Comparison of ENCODE assay signal across 20 cellular contexts in the genomic region with DNA sequence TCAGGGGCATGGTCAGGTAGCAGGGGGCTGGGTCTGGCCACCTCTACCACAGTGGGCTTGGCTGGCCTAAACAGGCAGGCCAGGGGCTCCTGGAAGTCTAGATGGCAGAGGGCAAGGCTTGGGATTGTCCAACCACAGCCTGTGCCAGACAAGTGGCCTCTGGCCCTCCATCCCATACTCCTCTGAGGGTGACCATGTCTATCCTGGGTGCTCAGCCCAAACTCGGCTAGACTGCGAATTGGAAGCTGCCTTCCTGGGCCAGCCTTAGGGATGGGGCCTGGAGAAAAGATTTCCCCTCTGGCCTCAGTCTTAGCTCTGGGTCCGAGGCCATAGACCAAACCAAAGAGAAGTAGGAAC.
DNase-seq lines count a peak whose midpoint lies in the region; ATAC-seq, FAIRE-seq and TF ChIP-seq lines count a peak whose summit lies in the region.
"Had no signal": no experiment of that assay in that cellular context is flagged by ENCODE, and none has a peak within 500 bp of the region (broad histone marks: within the 10 kb centered on the region; RNA-seq: fewer than 3 reads in every experiment).

No MANE protein-coding gene starts in this region.

- H3K27ac ChIP-seq in GM12878 (ENCODE audit: control insufficient read depth, insufficient read depth) (no peak overlapping the region), H1 (ENCODE audit: low read depth, low read length) (no peak overlapping the region)
- H3K27ac ChIP-seq: KMS-11 had no signal

- no peak overlapping the region for H3K14ac ChIP-seq in H1 (ENCODE audit: insufficient read length)

- TF ChIP-seq RAD21 in GM12878 (IDR thresholded peaks at IDR 0.05; ENCODE audit: insufficient read depth, low read depth, low read length) (no peak), H1 (IDR thresholded peaks at IDR 0.05 in 1 of 2, conservative IDR thresholded peaks at IDR 0.05 in 1 of 2; ENCODE audit: low read depth in 2 of 2, low read length in 2 of 2) (no peak)

- no peak overlapping the region for H3K4me3 Mint-ChIP-seq in activated naive CD4-positive, alpha-beta T cell treated with anti-CD3 and anti-CD28 coated beads, Interleukin-2, amount 10 ng/mL, durations not matched to agents 7 days and 5 days
- H3K4me3 Mint-ChIP-seq in activated naive CD4-positive, alpha-beta T cell treated with anti-CD3 and anti-CD28 coated beads for 36 hours: no peak overlapping the region
- H3K4me3 Mint-ChIP-seq: HFFc6 had no signal

- H4K91ac ChIP-seq in H1 (replicated peaks; ENCODE audit: insufficient read length, low read length): no peak overlapping the region

- CTCF ChIA-PET in activated naive CD4-positive, alpha-beta T cell treated with anti-CD3 and anti-CD28 coated beads, Interleukin-2, amount 10 ng/mL, durations not matched to agents 7 days and 5 days (lab: Charles Lee): no interaction called here
- CTCF ChIA-PET in activated naive CD4-positive, alpha-beta T cell treated with anti-CD3 and anti-CD28 coated beads for 36 hours (lab: Charles Lee): no interaction called here
- CTCF ChIA-PET in GM12878 (lab: Yijun Ruan, JAX) (interaction anchor here (1.0 to 1.6 kb wide), 2 partner anchors 277 to 298 kb away, joined by 3 to 5 read pairs; no protein-coding TSS in a partner anchor), H1 (lab: Charles Lee; ENCODE audit: partially characterized antibody) (interaction anchor here (1.0 to 2.3 kb wide), 6 partner anchors 139 to 315 kb away, joined by 3 to 8 read pairs (median 4); no protein-coding TSS in a partner anchor)

- no peak for TF ChIP-seq EP300 in GM12878 (IDR thresholded peaks at IDR 0.05; ENCODE audit: borderline replicate concordance in 1 of 2, control insufficient read depth in 1 of 2, low read depth in 2 of 2, low read length in 2 of 2)
- TF ChIP-seq EP300 in H1 (IDR thresholded peaks at IDR 0.05; ENCODE audit: borderline replicate concordance in 1 of 2, low read depth in 2 of 2, low read length in 2 of 2): no peak

- H3K9me3 ChIP-seq in GM12878 (replicated peaks; ENCODE audit: control insufficient read depth, insufficient read depth, low read length): no peaks in the 10 kb centered on the region; the same call in 1 of the 3 replicates
- H3K9me3 ChIP-seq in H1 (ENCODE audit: insufficient read depth in 2 of 2, low read depth in 1 of 2, low read length in 1 of 2): peaks cover 0 to 16% of the 10 kb centered on the region in 2 experiments; a peak in 3 of 4 replicates

- H2BK20ac ChIP-seq in H1 (ENCODE audit: low read length): no peak overlapping the region

- H3K27ac Mint-ChIP-seq in activated naive CD4-positive, alpha-beta T cell treated with anti-CD3 and anti-CD28 coated beads, Interleukin-2, amount 10 ng/mL, durations not matched to agents 7 days and 5 days: no peak overlapping the region
- no peak overlapping the region for H3K27ac Mint-ChIP-seq in activated naive CD4-positive, alpha-beta T cell treated with anti-CD3 and anti-CD28 coated beads for 36 hours
- H3K27ac Mint-ChIP-seq: HFFc6 had no signal

- H3K18ac ChIP-seq in H1 (ENCODE audit: extremely low read depth, low read length): no peak overlapping the region

- intact Hi-C loops in activated naive CD4-positive, alpha-beta T cell treated with anti-CD3 and anti-CD28 coated beads for 36 hours (cut with micrococcal nuclease): no loop called here
- intact Hi-C loops in GM12878 (cut with micrococcal nuclease; ENCODE audit: unreplicated experiment): loop anchor here (10.0 kb wide), 1 partner anchor 528 kb away; no protein-coding TSS in a partner anchor
- intact Hi-C loops in sciatic nerve (cut with DNase I): no loop called here

- H3K9ac ChIP-seq in GM12878 (ENCODE audit: control insufficient read depth, insufficient read depth, low read length) (no peak overlapping the region), H1 (replicated peaks in 1 of 4; ENCODE audit: extremely low read depth in 1 of 4, low read depth in 3 of 4, low read length in 3 of 4) (no peak overlapping the region)
- H3K9ac ChIP-seq: KMS-11 had no signal

- H3K4me3 ChIP-seq in GM12878 (no peak overlapping the region), H1 (ENCODE audit: extremely low read depth in 1 of 4, insufficient read depth in 2 of 4, low read depth in 3 of 4, low read length in 4 of 4) (no peak overlapping the region)

- FAIRE-seq in GM12878 (lab: Jason Lieb, UNC): no peak
- no peak for FAIRE-seq in H1 (lab: Jason Lieb, UNC)
- FAIRE-seq: H54, HepG2 had no signal

- H3K4me1 ChIP-seq in GM12878 (ENCODE audit: control insufficient read depth, insufficient read depth, low read length) (no peaks in the 10 kb centered on the region), H1 (replicated peaks in 1 of 4; ENCODE audit: control insufficient read depth in 3 of 4, insufficient read depth in 4 of 4, low read length in 3 of 4) (no peaks in the 10 kb centered on the region)

- H3K79me2 ChIP-seq in GM12878 (ENCODE audit: control insufficient read depth, insufficient read depth, low read length) (no peaks in the 10 kb centered on the region), H1 (ENCODE audit: control insufficient read depth in 1 of 2, insufficient read depth in 2 of 2, low read length in 2 of 2) (no peaks in the 10 kb centered on the region)

- no peaks in the 10 kb centered on the region for H3K27me3 ChIP-seq in GM12878 (replicated peaks in 1 of 2; ENCODE audit: control insufficient read depth in 2 of 2, insufficient read depth in 2 of 2, low read length in 1 of 2)
- H3K27me3 ChIP-seq in H1 (replicated peaks in 1 of 4; ENCODE audit: control insufficient read depth in 3 of 4, extremely low read depth in 1 of 4, insufficient read depth in 3 of 4, low read length in 3 of 4): no peaks in the 10 kb centered on the region

- H2BK120ac ChIP-seq in H1 (replicated peaks; ENCODE audit: low read depth, low read length): no peak overlapping the region

- in situ Hi-C loops in GM12878 (cut with MboI): no loop called here

- H2BK5ac ChIP-seq in H1 (ENCODE audit: low read depth, low read length): no peak overlapping the region

- ATAC-seq in GM12878: no peak
- ATAC-seq in sciatic nerve: no peak
- ATAC-seq: HepG2 had no signal

- peaks cover 11% of the 10 kb centered on the region for H3K9me3 Mint-ChIP-seq in activated naive CD4-positive, alpha-beta T cell treated with anti-CD3 and anti-CD28 coated beads, Interleukin-2, amount 10 ng/mL, durations not matched to agents 7 days and 5 days
- peaks cover 21% of the 10 kb centered on the region for H3K9me3 Mint-ChIP-seq in activated naive CD4-positive, alpha-beta T cell treated with anti-CD3 and anti-CD28 coated beads for 36 hours

- no peak overlapping the region for H4K5ac ChIP-seq in H1 (ENCODE audit: insufficient read length, low read depth, low read length)

- no peak overlapping the region for H4K8ac ChIP-seq in H1 (ENCODE audit: extremely low read depth, insufficient read depth, low read length)

- no peaks in the 10 kb centered on the region for H3K23me2 ChIP-seq in H1 (ENCODE audit: low read depth, low read length)

- no peaks in the 10 kb centered on the region for H4K20me1 ChIP-seq in GM12878 (ENCODE audit: control insufficient read depth, insufficient read depth)
- no peaks in the 10 kb centered on the region for H4K20me1 ChIP-seq in H1 (replicated peaks in 1 of 2; ENCODE audit: control insufficient read depth in 1 of 2, insufficient read depth in 2 of 2, low read length in 2 of 2)

- no peak overlapping the region for H2AK5ac ChIP-seq in H1 (ENCODE audit: low read depth, low read length)

- no peaks in the 10 kb centered on the region for H3K4me1 Mint-ChIP-seq in activated naive CD4-positive, alpha-beta T cell treated with anti-CD3 and anti-CD28 coated beads, Interleukin-2, amount 10 ng/mL, durations not matched to agents 7 days and 5 days
- H3K4me1 Mint-ChIP-seq in activated naive CD4-positive, alpha-beta T cell treated with anti-CD3 and anti-CD28 coated beads for 36 hours (ENCODE audit: low read depth): no peaks in the 10 kb centered on the region

- TF ChIP-seq CTCF in GM12878 (IDR thresholded peaks at IDR 0.05 in 2 of 3, conservative IDR thresholded peaks at IDR 0.05 in 1 of 3; ENCODE audit: control insufficient read depth in 2 of 3, extremely low read depth in 1 of 3, insufficient read depth in 1 of 3, low read depth in 3 of 3, low read length in 3 of 3) (no peak), H1 (IDR thresholded peaks at IDR 0.05; ENCODE audit: control extremely low read depth in 1 of 3, insufficient read depth in 1 of 3, low read depth in 1 of 3, low read length in 3 of 3) (no peak)

- H3K27me3 Mint-ChIP-seq in activated naive CD4-positive, alpha-beta T cell treated with anti-CD3 and anti-CD28 coated beads, Interleukin-2, amount 10 ng/mL, durations not matched to agents 7 days and 5 days: peaks cover 19% of the 10 kb centered on the region
- no peaks in the 10 kb centered on the region for H3K27me3 Mint-ChIP-seq in activated naive CD4-positive, alpha-beta T cell treated with anti-CD3 and anti-CD28 coated beads for 36 hours (ENCODE audit: low read depth)

- RAD21 ChIA-PET in GM12878 (lab: Charles Lee; ENCODE audit: unreplicated experiment): no interaction called here

- H2BK12ac ChIP-seq in H1 (ENCODE audit: low read depth, low read length): 0 out of 2 replicates have a peak overlapping the region, but pooled peaks have one; percentile 17

- no peaks in the 10 kb centered on the region for H3K36me3 Mint-ChIP-seq in activated naive CD4-positive, alpha-beta T cell treated with anti-CD3 and anti-CD28 coated beads, Interleukin-2, amount 10 ng/mL, durations not matched to agents 7 days and 5 days
- H3K36me3 Mint-ChIP-seq in activated naive CD4-positive, alpha-beta T cell treated with anti-CD3 and anti-CD28 coated beads for 36 hours (ENCODE audit: low read depth): peaks cover 4% of the 10 kb centered on the region

- SMC1A ChIA-PET in GM12878 (lab: Charles Lee; ENCODE audit: uncharacterized antibody, unreplicated experiment): no interaction called here

- WGBS in GM12878 (ENCODE audit: insufficient coverage, insufficient replicate concordance, low lambda C conversion rate, missing lambda C conversion rate): 5% methylated on average over 3 of the region's 3 CpGs
- WGBS in H1 (ENCODE audit: extremely low coverage in 1 of 2, insufficient coverage in 1 of 2, insufficient read length in 1 of 2, insufficient replicate concordance in 2 of 2, low coverage in 1 of 2, low lambda C conversion rate in 2 of 2, missing lambda C conversion rate in 1 of 2), 2 experiments: 97% methylated on average over 3 of the region's 3 CpGs; no CpG with 5 or more reads in 1 of the 2 experiments

- DNase-seq in activated naive CD4-positive, alpha-beta T cell treated with anti-CD3 and anti-CD28 coated beads, Interleukin-2, amount 10 ng/mL, durations not matched to agents 7 days and 5 days: peak; percentile 6
- DNase-seq in activated naive CD4-positive, alpha-beta T cell treated with anti-CD3 and anti-CD28 coated beads for 36 hours: no peak
- DNase-seq in GM12878 (ENCODE audit: low read depth, low spot score): no peak
- DNase-seq in H1 (ENCODE audit: low read depth in 1 of 2, low spot score in 2 of 2): no peak
- peak; percentile 35 for DNase-seq in sciatic nerve (ENCODE audit: low spot score)
- no peak for DNase-seq in T1000 (lab: John Stamatoyannopoulos, UW)
- no peak for DNase-seq in activated CD4-positive, CD25-positive, alpha-beta regulatory T cell (lab: John Stamatoyannopoulos, UW)
- DNase-seq: ACHN, C1 segment of cervical spinal cord, DMS79, HFFc6, NCI-H1417, NCI-H187 treated with DMSO at 0.1 percent for 48 hours, NCI-H2227 treated with DMSO at 0.1 percent for 48 hours, NCI-H510A treated with DMSO at 0.1 percent for 48 hours, NCI-H774, SHP77 treated with DMSO at 0.1 percent for 48 hours had no signal

- no peak overlapping the region for H3K23ac ChIP-seq in H1 (ENCODE audit: insufficient read length)

- H3K36me3 ChIP-seq in GM12878 (ENCODE audit: control insufficient read depth in 2 of 2, insufficient read depth in 2 of 2, low read length in 1 of 2): no peaks in the 10 kb centered on the region
- no peaks in the 10 kb centered on the region for H3K36me3 ChIP-seq in H1 (ENCODE audit: control insufficient read depth in 2 of 4, insufficient read depth in 4 of 4, low read length in 3 of 4)

- TF ChIP-seq POLR2A in GM12878 (IDR thresholded peaks at IDR 0.05; ENCODE audit: low read depth, low read length): no peak
- TF ChIP-seq POLR2A in H1 (IDR thresholded peaks at IDR 0.05; ENCODE audit: control extremely low read depth in 1 of 2, low read depth in 2 of 2, low read length in 2 of 2): no peak

- H3K4me2 ChIP-seq in GM12878 (ENCODE audit: control insufficient read depth, insufficient read depth): no peak overlapping the region
- H3K4me2 ChIP-seq in H1 (ENCODE audit: insufficient read depth in 1 of 2, low read depth in 2 of 2, low read length in 2 of 2): no peak overlapping the region
- H3K4me2 ChIP-seq: KMS-11 had no signal

- no peak overlapping the region for H2AFZ ChIP-seq in GM12878 (ENCODE audit: control insufficient read depth, low read depth, low read length)
- no peak overlapping the region for H2AFZ ChIP-seq in H1 (ENCODE audit: low read length)

- no peaks in the 10 kb centered on the region for H3K79me1 ChIP-seq in H1 (ENCODE audit: low read depth, low read length)

- no peak overlapping the region for H3K56ac ChIP-seq in H1 (replicated peaks; ENCODE audit: insufficient read length, low read depth, low read length)

- no peak overlapping the region for H3K4ac ChIP-seq in H1 (replicated peaks; ENCODE audit: insufficient read length, low read depth, low read length)

- no TSS peak for BruUV-seq in GM12878 (replicated peaks; lab: Mats Ljungman, UMichigan)

- H2BK15ac ChIP-seq in H1 (ENCODE audit: low read length): no peak overlapping the region

- POLR2A ChIA-PET in GM12878 (lab: Charles Lee): no interaction called here
- POLR2A ChIA-PET in H1 (lab: Charles Lee; ENCODE audit: partially characterized antibody): no interaction called here

Comparison
In these comparisons a context has a peak if more than half of its experiments do, and no peak if none do; other contexts are left out.
1. DNase-seq: peak in activated naive CD4-positive, alpha-beta T cell treated with anti-CD3 and anti-CD28 coated beads, Interleukin-2, amount 10 ng/mL, durations not matched to agents 7 days and 5 days (single experiment) and sciatic nerve (single experiment); none in activated naive CD4-positive, alpha-beta T cell treated with anti-CD3 and anti-CD28 coated beads for 36 hours (single experiment), GM12878 (single experiment), H1 (0 of 2), T1000 (single experiment) and activated CD4-positive, CD25-positive, alpha-beta regulatory T cell (0 of 4).
2. CTCF ChIA-PET loops: an anchor here in GM12878 (1.0 to 1.6 kb wide) and H1 (1.0 to 2.3 kb wide); none called in activated naive CD4-positive, alpha-beta T cell treated with anti-CD3 and anti-CD28 coated beads, Interleukin-2, amount 10 ng/mL, durations not matched to agents 7 days and 5 days and activated naive CD4-positive, alpha-beta T cell treated with anti-CD3 and anti-CD28 coated beads for 36 hours.